ENCODE assay signal across 34 cellular contexts in the genomic region with DNA sequence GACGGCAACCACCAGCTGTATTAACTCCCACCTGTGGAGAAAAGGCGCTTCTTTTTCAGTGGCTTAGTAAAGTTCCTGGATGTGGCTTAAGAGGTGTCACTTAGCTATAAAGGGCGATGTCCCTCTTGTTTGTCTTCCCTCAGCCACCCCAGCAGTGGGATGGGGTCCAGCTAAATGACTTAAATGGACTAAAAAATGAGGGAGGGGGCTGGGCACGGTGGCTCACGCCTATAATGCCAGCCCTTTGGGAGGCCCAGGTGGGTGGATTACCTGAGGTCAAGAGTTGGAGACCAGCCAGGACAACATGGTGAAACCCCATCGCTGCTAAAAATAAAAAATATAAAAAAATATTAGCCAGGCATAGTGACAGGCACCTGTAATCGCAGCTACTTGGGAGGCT.
"Had no signal": no experiment of that assay in that cellular context is flagged by ENCODE, and none has a peak within 500 bp of the region (broad histone marks: within the 10 kb centered on the region; RNA-seq: fewer than 3 reads in every experiment).

No MANE protein-coding gene starts in this region.

- H3K4me2 ChIP-seq: KMS-11 had no signal

- H3K36me3 ChIP-seq: MG63 had no signal

- H3K4me3 ChIP-seq: MG63 had no signal

- DNase-seq: Karpas-422, Kasumi-1, MG63, MM.1S, MV-4-11, NCI-H1048, NCI-H1092, NCI-H1092 treated with DMSO at 0.1 percent for 48 hours, NCI-H1105, NCI-H1105 treated with DMSO at 0.1 percent for 48 hours, NCI-H1417, NCI-H1417 treated with DMSO at 0.1 percent for 48 hours, NCI-H1436, NCI-H1436 treated with DMSO at 0.1 percent for 48 hours, NCI-H146, NCI-H1694, NCI-H1694 treated with DMSO at 0.1 percent for 48 hours, NCI-H187, NCI-H187 treated with DMSO at 0.1 percent for 48 hours, NCI-H1930, NCI-H2029, NCI-H2029 treated with DMSO at 0.1 percent for 48 hours, NCI-H2081, NCI-H2081 treated with DMSO at 0.1 percent for 48 hours, NCI-H2107, NCI-H2171, NCI-H2171 treated with DMSO at 0.1 percent for 48 hours, NCI-H2227 treated with DMSO at 0.1 percent for 48 hours, NCI-H226, NCI-H345, NCI-H446, NCI-H446 treated with DMSO at 0.1 percent for 48 hours, NCI-H510A had no signal

- H3K27ac ChIP-seq: KMS-11 had no signal

- H3K9ac ChIP-seq: KMS-11 had no signal

- H3K9me3 ChIP-seq: MG63 had no signal
